ENCODE assay signal across 7 cellular contexts in the genomic region with DNA sequence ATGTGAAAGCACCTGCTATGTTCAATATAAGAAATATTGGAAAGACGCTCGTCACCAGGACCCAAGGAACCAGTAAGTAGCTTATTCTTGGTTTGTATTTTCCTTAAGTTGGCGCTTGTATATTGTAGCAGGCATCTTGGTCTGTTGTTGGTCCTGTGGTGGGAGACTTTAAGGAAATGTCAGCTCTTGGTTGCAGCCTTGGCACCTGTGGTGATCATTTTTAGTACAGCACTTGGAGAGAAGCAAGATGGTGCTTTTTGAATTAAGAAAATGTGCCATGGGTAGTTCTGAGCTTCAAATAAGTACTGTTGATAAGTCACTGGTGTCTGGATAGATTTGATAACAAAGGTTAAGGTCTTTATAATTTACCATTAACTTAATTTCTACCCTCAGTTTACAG. TPM values are rescaled to one million over a fixed set of nuclear protein-coding genes. Genes with fewer than 3 reads are reported as not detected.
DNase-seq lines count a peak whose midpoint lies in the region; ATAC-seq lines count a peak whose summit lies in the region.

No MANE protein-coding gene starts in this region.

- H3K9ac ChIP-seq in HUES48 (ENCODE audit: low read depth, low read length), result peak overlapping the region; percentile 99

- H3K4me3 Mint-ChIP-seq in activated CD8-positive, alpha-beta T cell treated with anti-CD3 and anti-CD28 coated beads, Interleukin-2, amount 10 ng/mL, durations not matched to agents 7 days and 5 days, result peak overlapping the region; percentile 86
- H3K4me3 Mint-ChIP-seq in stimulated activated effector memory CD8-positive, alpha-beta T cell treated with anti-CD3 and anti-CD28 coated beads, Interleukin-12 subunit alpha, Interleukin-12 subunit beta, amount 100 ng/mL, for 72 hours, result peak overlapping the region; percentile 91

- peaks cover 54% of the 10 kb centered on the region for H3K36me3 ChIP-seq in HUES48 (ENCODE audit: control insufficient read depth, insufficient read depth, low read length)

- H3K27me3 ChIP-seq in HUES48 (ENCODE audit: control insufficient read depth, insufficient read depth, low read length), result no peaks in the 10 kb centered on the region

- POLR2A ChIA-PET in activated CD8-positive, alpha-beta T cell treated with anti-CD3 and anti-CD28 coated beads, Interleukin-2, amount 10 ng/mL, durations not matched to agents 7 days and 5 days (lab: Charles Lee), result interaction anchor here (0.6 to 1.3 kb wide), 6 partner anchors 7 to 191 kb away, joined by 3 to 5 read pairs (median 4); a partner anchor contains a TSS

- H3K27me3 Mint-ChIP-seq in activated CD8-positive, alpha-beta T cell treated with anti-CD3 and anti-CD28 coated beads, Interleukin-2, amount 10 ng/mL, durations not matched to agents 7 days and 5 days (ENCODE audit: low read depth), result no peaks in the 10 kb centered on the region

- H3K27ac Mint-ChIP-seq in activated CD8-positive, alpha-beta T cell treated with anti-CD3 and anti-CD28 coated beads, Interleukin-2, amount 10 ng/mL, durations not matched to agents 7 days and 5 days, result peak overlapping the region; percentile 99
- peak overlapping the region; percentile 99 for H3K27ac Mint-ChIP-seq in stimulated activated effector memory CD8-positive, alpha-beta T cell treated with anti-CD3 and anti-CD28 coated beads, Interleukin-12 subunit alpha, Interleukin-12 subunit beta, amount 100 ng/mL, for 72 hours

- H3K36me3 Mint-ChIP-seq in activated CD8-positive, alpha-beta T cell treated with anti-CD3 and anti-CD28 coated beads, Interleukin-2, amount 10 ng/mL, durations not matched to agents 7 days and 5 days (ENCODE audit: low read depth), result peaks cover 52% of the 10 kb centered on the region
- peaks cover 67% of the 10 kb centered on the region for H3K36me3 Mint-ChIP-seq in stimulated activated effector memory CD8-positive, alpha-beta T cell treated with anti-CD3 and anti-CD28 coated beads, Interleukin-12 subunit alpha, Interleukin-12 subunit beta, amount 100 ng/mL, for 72 hours

- H3K9me3 Mint-ChIP-seq in activated CD8-positive, alpha-beta T cell treated with anti-CD3 and anti-CD28 coated beads, Interleukin-2, amount 10 ng/mL, durations not matched to agents 7 days and 5 days (ENCODE audit: insufficient read depth), result no peaks in the 10 kb centered on the region
- no peaks in the 10 kb centered on the region for H3K9me3 Mint-ChIP-seq in stimulated activated effector memory CD8-positive, alpha-beta T cell treated with anti-CD3 and anti-CD28 coated beads, Interleukin-12 subunit alpha, Interleukin-12 subunit beta, amount 100 ng/mL, for 72 hours

- H3K4me1 Mint-ChIP-seq in activated CD8-positive, alpha-beta T cell treated with anti-CD3 and anti-CD28 coated beads, Interleukin-2, amount 10 ng/mL, durations not matched to agents 7 days and 5 days (ENCODE audit: low read depth), result peaks cover 42% of the 10 kb centered on the region
- H3K4me1 Mint-ChIP-seq in stimulated activated effector memory CD8-positive, alpha-beta T cell treated with anti-CD3 and anti-CD28 coated beads, Interleukin-12 subunit alpha, Interleukin-12 subunit beta, amount 100 ng/mL, for 72 hours, result peaks cover 29% of the 10 kb centered on the region

- no peaks in the 10 kb centered on the region for H3K9me3 ChIP-seq in HUES48 (ENCODE audit: control insufficient read depth, insufficient read depth, low read length)

- peak overlapping the region; percentile 87 for H3K4me3 ChIP-seq in HUES48 (ENCODE audit: low read depth, low read length)
- H3K4me3 ChIP-seq in iPS-11a (ENCODE audit: low read depth, low read length), result peak overlapping the region; percentile 100

- ATAC-seq in activated CD8-positive, alpha-beta T cell treated with anti-CD3 and anti-CD28 coated beads, Interleukin-2, amount 10 ng/mL, durations not matched to agents 7 days and 5 days, result no peak
- ATAC-seq in stimulated activated effector memory CD8-positive, alpha-beta T cell treated with anti-CD3 and anti-CD28 coated beads, Interleukin-12 subunit alpha, Interleukin-12 subunit beta, amount 100 ng/mL, for 72 hours, result no peak
- ATAC-seq in HG02938 (IDR thresholded peaks at IDR 0.05; ENCODE audit: unreplicated experiment), result no peak

- peak overlapping the region; percentile 94 for H3K27ac ChIP-seq in HUES48 (ENCODE audit: low read depth, low read length)

- no peak for DNase-seq in activated CD8-positive, alpha-beta T cell treated with anti-CD3 and anti-CD28 coated beads, Interleukin-2, amount 10 ng/mL, durations not matched to agents 7 days and 5 days
- DNase-seq in stimulated activated effector memory CD8-positive, alpha-beta T cell treated with anti-CD3 and anti-CD28 coated beads, Interleukin-12 subunit alpha, Interleukin-12 subunit beta, amount 100 ng/mL, for 72 hours (ENCODE audit: low spot score in 2 of 2), result no peak
- DNase-seq in SIG-M5 treated with dmso at 0.1 percent for 504 hours (lab: John Stamatoyannopoulos, UW; ENCODE audit: unreplicated experiment), result no peak
- no peak for DNase-seq in germinal center (ENCODE audit: low spot score)

- CTCF ChIA-PET in activated CD8-positive, alpha-beta T cell treated with anti-CD3 and anti-CD28 coated beads, Interleukin-2, amount 10 ng/mL, durations not matched to agents 7 days and 5 days (lab: Charles Lee), result interaction anchor here (0.6 to 1.8 kb wide), 5 partner anchors 17 to 806 kb away, joined by 3 to 12 read pairs (median 5); a partner anchor contains a TSS

- peaks cover 10% of the 10 kb centered on the region for H3K4me1 ChIP-seq in HUES48 (ENCODE audit: control insufficient read depth, insufficient read depth, low read length)

RNA-seq across cellular contexts. Expression of a gene that starts 1.1 kb away (rescaled TPM):
- total RNA-seq in activated CD8-positive, alpha-beta T cell treated with anti-CD3 and anti-CD28 coated beads, Interleukin-2, amount 10 ng/mL, durations not matched to agents 7 days and 5 days, result 1,000 to 10,000 TPM; 1,540 to 1,580 TPM
